Comparison of ENCODE assay signal across 10 cellular contexts in genomic region chr12:108638141-108638823, GRCh38. TPM values are rescaled to one million over a fixed set of nuclear protein-coding genes. Genes with fewer than 3 reads are reported as not detected.
A peak's percentile ranks its signal among the peaks of the same experiment; 100 is the strongest.
DNase-seq lines count a peak whose midpoint lies in the region; ATAC-seq, FAIRE-seq and TF ChIP-seq lines count a peak whose summit lies in the region.
"Had no signal": no experiment of that assay in that cellular context is flagged by ENCODE, and none has a peak within 500 bp of the region (broad histone marks: within the 10 kb centered on the region; RNA-seq: fewer than 3 reads in every experiment).

No MANE protein-coding gene starts in this region.

- ATAC-seq in HepG2 (peak; percentile 5), HG03521 (IDR thresholded peaks at IDR 0.05; ENCODE audit: unreplicated experiment) (no peak)
- ATAC-seq: activated CD8-positive, alpha-beta memory T cell treated with anti-CD3 and anti-CD28 coated beads, Interleukin-2, amount 10 ng/mL, durations not matched to agents 7 days and 5 days; esophagus mucosa had no signal

- TF ChIP-seq EP300 in HepG2 (IDR thresholded peaks at IDR 0.05; ENCODE audit: low read depth in 2 of 2, low read length in 2 of 2) (no peak), HepG2 (CRISPR knock-in tag; IDR thresholded peaks at IDR 0.05; ENCODE audit: borderline replicate concordance) (no peak)

- H3K4me3 Mint-ChIP-seq in astrocyte (ENCODE audit: unreplicated experiment), result no peak overlapping the region
- no peak overlapping the region for H3K4me3 Mint-ChIP-seq in activated CD4-positive, alpha-beta T cell treated with anti-CD3 and anti-CD28 coated beads, Interleukin-2, amount 10 ng/mL, durations not matched to agents 24 days and 14 days
- H3K4me3 Mint-ChIP-seq: activated CD8-positive, alpha-beta memory T cell treated with anti-CD3 and anti-CD28 coated beads, Interleukin-2, amount 10 ng/mL, durations not matched to agents 7 days and 5 days had no signal

- in situ Hi-C loops in HepG2 (cut with HindIII; ENCODE audit: extremely low pct_ligation_motif_present, low pct_unique_long_range_greater_than_20kb), result no loop called here

- POLR2A ChIA-PET in HepG2 (lab: Yijun Ruan, JAX), result no interaction called here

- H4K20me1 ChIP-seq in KMS-11 (ENCODE audit: insufficient read depth), result no peaks in the 10 kb centered on the region
- peaks cover 21% of the 10 kb centered on the region for H4K20me1 ChIP-seq in astrocyte (ENCODE audit: insufficient read depth, low read length)
- no peaks in the 10 kb centered on the region; the same call in 1 of the 2 replicates for H4K20me1 ChIP-seq in HepG2 (ENCODE audit: insufficient read depth, low read length)

- BruUV-seq in HepG2 (replicated peaks; lab: Mats Ljungman, UMichigan), result no TSS peak

- H3K9ac ChIP-seq in KMS-11 (no peak overlapping the region), astrocyte (ENCODE audit: low read length) (peak overlapping the region; percentile 33), HepG2 (ENCODE audit: insufficient read depth, low read depth, low read length) (no peak overlapping the region; the same call in 1 of the 2 replicates)

- H2AFZ ChIP-seq in KMS-11 (ENCODE audit: low read depth) (no peak overlapping the region), astrocyte (ENCODE audit: low read depth, low read length) (no peak overlapping the region), HepG2 (ENCODE audit: low read length) (no peak overlapping the region)

- WGBS in HepG2 (ENCODE audit: low lambda C conversion rate), result 24% methylated on average over 9 of the region's 18 CpGs

- no peak for DNase-seq in astrocyte (ENCODE audit: low read depth)
- no peak for DNase-seq in HepG2 (ENCODE audit: low spot score)
- peak; percentile 81 for DNase-seq in superior temporal gyrus (ENCODE audit: extremely low spot score)
- DNase-seq in kidney tubule cell (ENCODE audit: low spot score), result no peak
- DNase-seq in activated CD4-positive, alpha-beta T cell treated with anti-CD3 and anti-CD28 coated beads, Interleukin-2, amount 10 ng/mL, durations not matched to agents 24 days and 14 days, result no peak
- no peak for DNase-seq in DMS153 treated with DMSO at 0.1 percent for 48 hours (lab: John Stamatoyannopoulos, UW; ENCODE audit: unreplicated experiment)
- DNase-seq: activated CD8-positive, alpha-beta memory T cell treated with anti-CD3 and anti-CD28 coated beads, Interleukin-2, amount 10 ng/mL, durations not matched to agents 7 days and 5 days had no signal

- no peak for TF ChIP-seq RAD21 in HepG2 (CRISPR knock-in tag; IDR thresholded peaks at IDR 0.05)

- no peaks in the 10 kb centered on the region for H3K27me3 Mint-ChIP-seq in astrocyte (ENCODE audit: low read depth, unreplicated experiment)
- H3K27me3 Mint-ChIP-seq in activated CD4-positive, alpha-beta T cell treated with anti-CD3 and anti-CD28 coated beads, Interleukin-2, amount 10 ng/mL, durations not matched to agents 24 days and 14 days, result no peaks in the 10 kb centered on the region
- H3K27me3 Mint-ChIP-seq: activated CD8-positive, alpha-beta memory T cell treated with anti-CD3 and anti-CD28 coated beads, Interleukin-2, amount 10 ng/mL, durations not matched to agents 7 days and 5 days had no signal

- CTCF ChIA-PET in HepG2 (lab: Yijun Ruan, JAX; ENCODE audit: low intra/inter-chr PET ratio, low total read pairs), result no interaction called here

- no peak for FAIRE-seq in astrocyte (lab: Jason Lieb, UNC)
- no peak for FAIRE-seq in HepG2 (lab: Jason Lieb, UNC)

- peak overlapping the region; percentile 99; the same call in 1 of the 2 replicates for H3K27ac ChIP-seq in KMS-11
- H3K27ac ChIP-seq in astrocyte (ENCODE audit: low read depth, low read length), result no peak overlapping the region
- H3K27ac ChIP-seq in HepG2 (ENCODE audit: extremely low read length, insufficient read depth, low read length), result no peak overlapping the region

- intact Hi-C loops in HepG2 (cut with micrococcal nuclease; ENCODE audit: unreplicated experiment), result no loop called here
- intact Hi-C loops in activated CD4-positive, alpha-beta T cell treated with anti-CD3 and anti-CD28 coated beads, Interleukin-2, amount 10 ng/mL, durations not matched to agents 24 days and 14 days (cut with micrococcal nuclease), result no loop called here

- no peak for TF ChIP-seq POLR2A in HepG2 (IDR thresholded peaks at IDR 0.05; ENCODE audit: insufficient read depth in 1 of 2, low read depth in 2 of 2, low read length in 2 of 2)

- no peak overlapping the region for H3K27ac Mint-ChIP-seq in astrocyte (ENCODE audit: unreplicated experiment)
- H3K27ac Mint-ChIP-seq in activated CD4-positive, alpha-beta T cell treated with anti-CD3 and anti-CD28 coated beads, Interleukin-2, amount 10 ng/mL, durations not matched to agents 24 days and 14 days, result no peak overlapping the region

- H3K9me3 Mint-ChIP-seq in astrocyte (ENCODE audit: unreplicated experiment), result no peaks in the 10 kb centered on the region
- H3K9me3 Mint-ChIP-seq in activated CD4-positive, alpha-beta T cell treated with anti-CD3 and anti-CD28 coated beads, Interleukin-2, amount 10 ng/mL, durations not matched to agents 24 days and 14 days, result no peaks in the 10 kb centered on the region

- H3K4me1 Mint-ChIP-seq in astrocyte (ENCODE audit: low read depth, unreplicated experiment), result peaks cover 55% of the 10 kb centered on the region
- H3K4me1 Mint-ChIP-seq in activated CD4-positive, alpha-beta T cell treated with anti-CD3 and anti-CD28 coated beads, Interleukin-2, amount 10 ng/mL, durations not matched to agents 24 days and 14 days, result peaks cover 56% of the 10 kb centered on the region

- H3K4me1 ChIP-seq in KMS-11 (ENCODE audit: low read depth, poor library complexity, severe bottlenecking), result peaks cover 90% of the 10 kb centered on the region
- peaks cover 23% of the 10 kb centered on the region for H3K4me1 ChIP-seq in astrocyte (ENCODE audit: insufficient read depth, low read length)
- H3K4me1 ChIP-seq in HepG2 (ENCODE audit: insufficient read depth, low read length), result peaks cover 39% of the 10 kb centered on the region

- H3K27me3 ChIP-seq in KMS-11 (ENCODE audit: insufficient read depth, low read depth) (no peaks in the 10 kb centered on the region), astrocyte (ENCODE audit: insufficient read depth, low read length) (no peaks in the 10 kb centered on the region), HepG2 (ENCODE audit: control insufficient read depth in 1 of 2, insufficient read depth in 2 of 2, low read length in 2 of 2) (peaks cover 2 to 20% of the 10 kb centered on the region in 2 experiments; a peak in 4 of 5 replicates)

- H3K36me3 ChIP-seq in KMS-11 (ENCODE audit: insufficient read depth) (no peaks in the 10 kb centered on the region), astrocyte (ENCODE audit: insufficient read depth, low read length) (peaks cover 5% of the 10 kb centered on the region), HepG2 (replicated peaks in 1 of 2; ENCODE audit: control insufficient read depth in 1 of 2, insufficient read depth in 2 of 2, low read length in 2 of 2) (no peaks in the 10 kb centered on the region)

- TF ChIP-seq CTCF in KMS-11 (conservative IDR thresholded peaks at IDR 0.05; ENCODE audit: low read depth, low read length), result no peak
- TF ChIP-seq CTCF in astrocyte (IDR thresholded peaks at IDR 0.05; ENCODE audit: insufficient read depth, low read depth, low read length), result no peak
- TF ChIP-seq CTCF in HepG2 (CRISPR knock-in tag; IDR thresholded peaks at IDR 0.05), result no peak

- peak overlapping the region; percentile 94 for H3K4me2 ChIP-seq in KMS-11
- H3K4me2 ChIP-seq in astrocyte (ENCODE audit: low read length), result peak overlapping the region; percentile 7
- peak overlapping the region; percentile 26 for H3K4me2 ChIP-seq in HepG2 (ENCODE audit: low read depth, low read length)

- H3K4me3 ChIP-seq in KMS-11 (IDR thresholded peaks at IDR 0.05; ENCODE audit: insufficient read depth, low read depth, low read length) (no peak overlapping the region), astrocyte (ENCODE audit: insufficient read depth, low read depth, low read length) (no peak overlapping the region), HepG2 (replicated peaks in 1 of 3; ENCODE audit: insufficient read depth in 1 of 3, low read depth in 2 of 3, low read length in 3 of 3) (no peak overlapping the region)

- H3K79me2 ChIP-seq in KMS-11 (ENCODE audit: insufficient read depth, low read depth), result peaks cover 8% of the 10 kb centered on the region
- H3K79me2 ChIP-seq in astrocyte (ENCODE audit: insufficient read depth, low read length), result no peaks in the 10 kb centered on the region
- no peaks in the 10 kb centered on the region for H3K79me2 ChIP-seq in HepG2 (ENCODE audit: insufficient read depth, low read length)

- H3K36me3 Mint-ChIP-seq in astrocyte (ENCODE audit: low read depth, unreplicated experiment), result peaks cover 8% of the 10 kb centered on the region
- H3K36me3 Mint-ChIP-seq in activated CD4-positive, alpha-beta T cell treated with anti-CD3 and anti-CD28 coated beads, Interleukin-2, amount 10 ng/mL, durations not matched to agents 24 days and 14 days (ENCODE audit: low read depth), result peaks cover 3% of the 10 kb centered on the region

- no peaks in the 10 kb centered on the region for H3K9me3 ChIP-seq in astrocyte (ENCODE audit: insufficient read depth, low read depth, low read length)
- H3K9me3 ChIP-seq in HepG2 (ENCODE audit: low read length), result no peaks in the 10 kb centered on the region

RNA-seq across cellular contexts. Expression of gene SELPLG, which starts 4.6 kb away (rescaled TPM):
- total RNA-seq in astrocyte, result 4.9 and 5.8 TPM in 2 replicates
- not detected in 2 replicates for total RNA-seq in HepG2 (2016; rRNA removed; fragmentation: Illumina TruSeq; extraction: Trizol)
- total RNA-seq in HepG2 (2016; cell fraction: cytosol; rRNA removed; fragmentation: Illumina TruSeq; extraction: Trizol; ENCODE audit: low read depth), result not detected in 2 replicates
- total RNA-seq in HepG2 (2016; cell fraction: insoluble cytoplasmic fraction; rRNA removed; fragmentation: Illumina TruSeq; extraction: Trizol), result not detected in 2 replicates
- not detected in 2 replicates for total RNA-seq in HepG2 (2016; cell fraction: membrane; rRNA removed; fragmentation: Illumina TruSeq; extraction: Trizol)
- not detected in 2 replicates for total RNA-seq in HepG2 (2016; cell fraction: nucleus; rRNA removed; fragmentation: Illumina TruSeq; extraction: Trizol)
- polyA plus RNA-seq in HepG2 (2011; rRNA removed), result 0.07 and 0.12 TPM in 2 replicates
- polyA plus RNA-seq in HepG2 (2011; cell fraction: cytosol; rRNA removed), result 0.07 and 0.08 TPM in 2 replicates
- polyA plus RNA-seq in HepG2 (2011; cell fraction: nucleus; rRNA removed), result 0.14 and 0.16 TPM in 2 replicates
- polyA plus RNA-seq in HepG2 (2012), result not detected in 2 replicates
- polyA plus RNA-seq in HepG2 (2016; cell fraction: cytosol; fragmentation: Illumina TruSeq; extraction: Trizol; ENCODE audit: low read depth), result not detected in 2 replicates
- polyA plus RNA-seq in HepG2 (2016; cell fraction: insoluble cytoplasmic fraction; fragmentation: Illumina TruSeq; extraction: Trizol; ENCODE audit: low read depth), result 0.10 TPM in 1 of 2 replicates, not detected in the other
- polyA plus RNA-seq in HepG2 (2016; cell fraction: membrane; fragmentation: Illumina TruSeq; extraction: Trizol; ENCODE audit: low read depth), result not detected in 2 replicates
- polyA plus RNA-seq in HepG2 (2016; cell fraction: nucleus; fragmentation: Illumina TruSeq; extraction: Trizol; ENCODE audit: insufficient read depth, low read depth), result not detected in 2 replicates
- 0.26 and 2.7 TPM in 2 replicates for polyA minus RNA-seq in HepG2 (2011; rRNA and poly(A)+ RNA removed; ENCODE audit: low replicate concordance)
- not detected in 2 replicates for polyA minus RNA-seq in HepG2 (2011; cell fraction: cytosol; rRNA and poly(A)+ RNA removed)
- not detected in 2 replicates for polyA minus RNA-seq in HepG2 (2011; cell fraction: nucleus; rRNA and poly(A)+ RNA removed)
- total RNA-seq in activated CD4-positive, alpha-beta T cell treated with anti-CD3 and anti-CD28 coated beads, Interleukin-2, amount 10 ng/mL, durations not matched to agents 24 days and 14 days, result 47.4 and 49.4 TPM in 2 replicates

RNA-seq across cellular contexts. Expression of gene TMEM119, which starts 40.4 kb away (rescaled TPM):
- total RNA-seq in astrocyte (0.91 and 1.8 TPM in 2 replicates), HepG2 (2016; rRNA removed; fragmentation: Illumina TruSeq; extraction: Trizol) (not detected in 2 replicates)
- not detected in 2 replicates for total RNA-seq in HepG2 (2016; cell fraction: cytosol; rRNA removed; fragmentation: Illumina TruSeq; extraction: Trizol; ENCODE audit: low read depth)
- total RNA-seq in HepG2 (2016; cell fraction: insoluble cytoplasmic fraction; rRNA removed; fragmentation: Illumina TruSeq; extraction: Trizol), result not detected in 2 replicates
- not detected in 2 replicates for total RNA-seq in HepG2 (2016; cell fraction: membrane; rRNA removed; fragmentation: Illumina TruSeq; extraction: Trizol)
- total RNA-seq in HepG2 (2016; cell fraction: nucleus; rRNA removed; fragmentation: Illumina TruSeq; extraction: Trizol), result not detected in 2 replicates
- not detected in 2 replicates for polyA plus RNA-seq in HepG2 (2011; rRNA removed)
- polyA plus RNA-seq in HepG2 (2011; cell fraction: cytosol; rRNA removed), result not detected in 2 replicates
- not detected in 2 replicates for polyA plus RNA-seq in HepG2 (2011; cell fraction: nucleus; rRNA removed)
- not detected in 2 replicates for polyA plus RNA-seq in HepG2 (2012)
- polyA plus RNA-seq in HepG2 (2016; cell fraction: cytosol; fragmentation: Illumina TruSeq; extraction: Trizol; ENCODE audit: low read depth), result not detected in 2 replicates
- not detected in 2 replicates for polyA plus RNA-seq in HepG2 (2016; cell fraction: insoluble cytoplasmic fraction; fragmentation: Illumina TruSeq; extraction: Trizol; ENCODE audit: low read depth)
- polyA plus RNA-seq in HepG2 (2016; cell fraction: membrane; fragmentation: Illumina TruSeq; extraction: Trizol; ENCODE audit: low read depth), result not detected in 2 replicates
- polyA plus RNA-seq in HepG2 (2016; cell fraction: nucleus; fragmentation: Illumina TruSeq; extraction: Trizol; ENCODE audit: insufficient read depth, low read depth), result not detected in 2 replicates
- not detected in 2 replicates for polyA minus RNA-seq in HepG2 (2011; rRNA and poly(A)+ RNA removed; ENCODE audit: low replicate concordance)
- polyA minus RNA-seq in HepG2 (2011; cell fraction: cytosol; rRNA and poly(A)+ RNA removed), result not detected in 2 replicates
- not detected in 2 replicates for polyA minus RNA-seq in HepG2 (2011; cell fraction: nucleus; rRNA and poly(A)+ RNA removed)
- 0.47 TPM in 1 of 2 replicates, not detected in the other for total RNA-seq in activated CD4-positive, alpha-beta T cell treated with anti-CD3 and anti-CD28 coated beads, Interleukin-2, amount 10 ng/mL, durations not matched to agents 24 days and 14 days

Comparison
In these comparisons a context has a peak if more than half of its experiments do, and no peak if none do; other contexts are left out.
1. H3K4me2 ChIP-seq: peak in every context shown above with its lines; median percentile 94 in KMS-11; 26 in HepG2; 7 in astrocyte.